Comparison of ENCODE assay signal across 8 cellular contexts in the genomic region with DNA sequence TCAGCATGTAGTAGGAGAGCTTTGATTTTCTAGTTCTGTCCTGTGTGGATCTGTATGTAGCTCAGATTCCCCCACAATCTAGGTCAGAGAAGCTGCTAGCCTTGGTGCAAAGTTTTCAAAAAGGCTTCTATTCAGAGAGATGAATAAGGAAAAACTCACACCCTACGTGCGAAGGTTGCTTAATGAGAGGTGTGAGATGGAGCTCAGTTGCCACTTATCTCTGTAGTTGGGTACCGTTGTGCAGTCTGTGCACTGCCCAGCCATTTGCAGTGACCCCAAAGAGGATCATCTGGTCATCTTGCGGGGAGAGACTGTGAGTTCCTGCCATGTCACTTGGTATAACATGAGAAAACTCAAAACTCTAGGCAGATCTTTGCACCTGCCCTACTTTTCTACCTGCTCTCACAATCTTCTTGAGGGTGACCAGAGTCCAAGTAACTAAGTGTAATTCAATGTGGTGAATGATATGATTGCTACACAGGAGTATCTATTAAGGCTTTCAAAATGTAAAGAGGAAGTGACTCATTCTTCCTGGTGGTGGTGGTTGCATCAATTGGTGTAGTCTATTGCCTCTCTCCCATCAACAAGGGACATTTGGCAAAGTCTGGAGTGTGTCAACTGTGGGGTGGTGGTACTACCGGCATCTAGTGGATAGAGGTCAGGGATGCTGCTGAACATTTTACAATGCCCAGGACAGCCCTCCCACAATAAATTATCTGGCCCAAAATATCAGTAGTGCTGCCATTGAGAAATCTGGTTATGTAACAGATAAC.
DNase-seq lines count a peak whose midpoint lies in the region; ATAC-seq lines count a peak whose summit lies in the region.

No MANE protein-coding gene starts in this region.

- H3K9ac ChIP-seq in adipocyte (ENCODE audit: low read length): no peak overlapping the region

- no peak overlapping the region for H3K4me3 ChIP-seq in adipocyte (ENCODE audit: low read length)

- no peaks in the 10 kb centered on the region for H3K27me3 ChIP-seq in adipocyte (replicated peaks; ENCODE audit: control insufficient read depth, insufficient read depth, low read length)

- peaks cover 28% of the 10 kb centered on the region for H3K4me1 ChIP-seq in adipocyte (ENCODE audit: control insufficient read depth, insufficient read depth, low read length)

- H3K36me3 ChIP-seq in adipocyte (ENCODE audit: control insufficient read depth, insufficient read depth, low read length, severe bottlenecking): no peaks in the 10 kb centered on the region

- peak; percentile 77 for ATAC-seq in GM18907 (IDR thresholded peaks at IDR 0.05; ENCODE audit: unreplicated experiment)
- peak; percentile 61 for ATAC-seq in left lobe of liver
- ATAC-seq in HG02798 (IDR thresholded peaks at IDR 0.05; ENCODE audit: poor library complexity, unreplicated experiment): no peak

- DNase-seq in AG08395 (ENCODE audit: low spot score) (peak; percentile 69), NOMO-1 treated with DMSO at 0.1 percent for 48 hours (lab: John Stamatoyannopoulos, UW; ENCODE audit: unreplicated experiment) (peak; percentile 87), adipocyte (ENCODE audit: low read depth) (peak; percentile 72), left lobe of liver (ENCODE audit: low spot score) (no peak), dedifferentiated amniotic fluid mesenchymal stem cell (ENCODE audit: extremely low spot score) (no peak), NCI-H128 (lab: John Stamatoyannopoulos, UW; ENCODE audit: unreplicated experiment) (no peak)

- H3K9me3 ChIP-seq in adipocyte (ENCODE audit: control insufficient read depth, low read length): no peaks in the 10 kb centered on the region

Comparison
In these comparisons a context has a peak if more than half of its experiments do, and no peak if none do; other contexts are left out.
1. DNase-seq: peak in AG08395 (single experiment), NOMO-1 treated with DMSO at 0.1 percent for 48 hours (single experiment) and adipocyte (single experiment); none in left lobe of liver (single experiment), dedifferentiated amniotic fluid mesenchymal stem cell (single experiment) and NCI-H128 (single experiment).